ENCODE assay signal across 8 cellular contexts in genomic region chr3:86969500-86970189, GRCh38. TPM values are rescaled to one million over a fixed set of nuclear protein-coding genes. Genes with fewer than 3 reads are reported as not detected.
A peak's percentile ranks its signal among the peaks of the same experiment; 100 is the strongest.
DNase-seq lines count a peak whose midpoint lies in the region; ATAC-seq, FAIRE-seq and TF ChIP-seq lines count a peak whose summit lies in the region.

No MANE protein-coding gene starts in this region.

- H3K4me1 ChIP-seq in thoracic aorta (ENCODE audit: control insufficient read depth in 1 of 2, low read depth in 2 of 2) = peaks cover 0 to 5% of the 10 kb centered on the region in 2 donors

- no peaks in the 10 kb centered on the region for H3K27me3 ChIP-seq in thoracic aorta (replicated peaks; ENCODE audit: insufficient read depth)

- ATAC-seq in HG02885 (IDR thresholded peaks at IDR 0.05; ENCODE audit: poor library complexity, unreplicated experiment) (peak; percentile 85), thoracic aorta (ENCODE audit: insufficient number of reproducible peaks, low FRiP score, low read depth) (no peak), GM19035 (IDR thresholded peaks at IDR 0.05; ENCODE audit: unreplicated experiment) (no peak)

- peaks cover 10% of the 10 kb centered on the region for H3K36me3 ChIP-seq in thoracic aorta

- H3K9me3 ChIP-seq in thoracic aorta = no peaks in the 10 kb centered on the region

- intact Hi-C loops in posterior vena cava (cut with DNase I) = no loop called here

- H3K4me3 ChIP-seq in fibroblast of villous mesenchyme (ENCODE audit: low read depth, low read length) (no peak overlapping the region), thoracic aorta (no peak overlapping the region)

- H3K27ac ChIP-seq in thoracic aorta = no peak overlapping the region

- TF ChIP-seq CTCF in fibroblast of villous mesenchyme (IDR thresholded peaks at IDR 0.05; ENCODE audit: insufficient read depth, low read depth, low read length) (peak; percentile 79), thoracic aorta (IDR thresholded peaks at IDR 0.05) (peak; percentile 54)

- FAIRE-seq in G401.6 (lab: Jason Lieb, UNC) = peak; percentile 53

- peak; percentile 60 for DNase-seq in A172 (ENCODE audit: low spot score)
- peak; percentile 72 for DNase-seq in RPMI7951 (ENCODE audit: low read depth)
- peak; percentile 68 for DNase-seq in fibroblast of villous mesenchyme (ENCODE audit: low read depth)
- DNase-seq in thoracic aorta (ENCODE audit: low spot score) = no peak
- DNase-seq in posterior vena cava (ENCODE audit: low spot score) = no peak

RNA-seq across cellular contexts. Expression of gene VGLL3, which starts 21.3 kb away (rescaled TPM):
- not detected in 2 replicates for total RNA-seq in A172 (2014; rRNA removed; shearing (Covaris generic))
- 10.4 and 19.8 TPM in 2 replicates for total RNA-seq in RPMI7951 (2014; rRNA removed; shearing (Covaris generic))
- total RNA-seq in fibroblast of villous mesenchyme = 102 and 223 TPM in 2 replicates
- 10 to 100 TPM; 45.6 to 80.0 TPM for total RNA-seq in thoracic aorta
- 100 to 1,000 TPM in 1 of 2 donors, 10 to 100 TPM in 1; 87.2 to 151 TPM for total RNA-seq in posterior vena cava

Comparison
In these comparisons a context has a peak if more than half of its experiments do, and no peak if none do; other contexts are left out.
1. DNase-seq: peak in A172 (single experiment), RPMI7951 (single experiment) and fibroblast of villous mesenchyme (single experiment); none in thoracic aorta (single experiment) and posterior vena cava (single experiment).
2. RNA of gene VGLL3, which starts 21.3 kb away (total RNA-seq): 102 to 223 TPM in fibroblast of villous mesenchyme, 87.2 to 151 TPM in posterior vena cava, 45.6 to 80.0 TPM in thoracic aorta and 10.4 to 19.8 TPM in RPMI7951; not detected in A172; every median in the first group is over 10 times any median in the second.